8 cellular contexts compared by ENCODE assay signal in the genomic region with DNA sequence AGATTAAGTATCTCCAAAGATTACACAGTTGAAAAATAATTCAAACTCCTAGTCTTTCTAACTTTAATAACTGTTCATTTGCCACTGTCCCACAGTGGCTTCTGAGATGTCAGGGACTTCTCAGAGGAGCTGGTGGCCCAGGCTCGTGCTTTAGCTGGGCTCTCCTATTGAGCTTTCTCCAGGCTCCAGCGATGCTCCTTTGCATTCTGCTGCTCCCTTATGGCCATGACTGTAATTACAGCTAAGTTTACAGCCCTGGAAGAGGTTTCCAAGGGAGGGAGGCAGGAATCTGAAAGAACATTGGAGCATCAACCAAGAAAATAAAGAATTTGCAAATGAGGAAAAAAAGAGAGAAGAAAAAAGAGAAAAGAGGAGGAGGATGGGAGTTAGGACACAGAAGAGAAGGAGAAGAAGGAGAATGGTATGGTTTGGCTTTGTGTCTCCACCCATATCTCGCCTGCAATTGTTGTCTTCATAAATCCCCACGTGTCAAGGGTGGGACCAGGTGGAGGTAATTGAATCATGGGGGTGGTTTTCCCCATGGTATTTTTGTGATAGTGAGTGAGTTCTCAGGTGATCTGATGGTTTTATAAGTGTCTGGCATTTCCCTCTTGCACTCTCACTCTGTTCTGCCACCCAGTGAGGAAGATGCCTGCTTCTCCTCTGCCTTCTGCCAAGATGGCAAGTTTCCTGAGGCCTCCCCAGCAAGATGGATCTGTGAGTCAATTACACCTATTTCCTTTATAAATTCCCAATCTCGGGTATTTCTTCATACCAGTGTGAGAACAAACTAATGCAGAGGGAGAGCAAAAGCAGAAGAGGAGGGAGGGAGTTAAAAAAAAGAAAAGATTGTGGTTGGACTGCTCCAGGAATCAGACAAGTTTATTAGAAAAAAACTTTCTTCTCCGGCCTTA.
DNase-seq lines count a peak whose midpoint lies in the region; ATAC-seq and TF ChIP-seq lines count a peak whose summit lies in the region.

No MANE protein-coding gene starts in this region.

- no peaks in the 10 kb centered on the region for H3K27me3 ChIP-seq in NT2/D1 (ENCODE audit: insufficient read depth, insufficient read length)
- no peaks in the 10 kb centered on the region for H3K27me3 ChIP-seq in neural progenitor cell

- H3K27ac ChIP-seq in neural progenitor cell, result no peak overlapping the region

- peak; percentile 62 for DNase-seq in ELF-1 (ENCODE audit: low read depth, low spot score)
- DNase-seq in NT2/D1 (ENCODE audit: low read depth, low spot score), result peak; percentile 42
- DNase-seq in ecto neural progenitor cell (ENCODE audit: low spot score), result peak; percentile 64
- DNase-seq in neural progenitor cell (ENCODE audit: low spot score), result peak; percentile 82
- DNase-seq in T-helper 17 cell, result no peak
- DNase-seq in activated CD8-positive, alpha-beta memory T cell treated with anti-CD3 and anti-CD28 coated beads, Interleukin-2, amount 50 U/mL, for 4 hours, result no peak

- H3K4me1 Mint-ChIP-seq in neural progenitor cell (peaks cover 6% of the 10 kb centered on the region), T-helper 17 cell (no peaks in the 10 kb centered on the region)

- TF ChIP-seq CTCF in neural progenitor cell (IDR thresholded peaks at IDR 0.05), result peak; percentile 75

- H3K79me2 ChIP-seq in neural progenitor cell (ENCODE audit: low read depth), result no peaks in the 10 kb centered on the region

- H3K36me3 ChIP-seq in NT2/D1 (ENCODE audit: insufficient read depth, insufficient read length, low read length), result no peaks in the 10 kb centered on the region
- no peaks in the 10 kb centered on the region for H3K36me3 ChIP-seq in neural progenitor cell

- H3K4me3 Mint-ChIP-seq in neural progenitor cell (no peak overlapping the region), T-helper 17 cell (no peak overlapping the region)

- H3K27ac Mint-ChIP-seq in neural progenitor cell (no peak overlapping the region), T-helper 17 cell (no peak overlapping the region)

- H3K4me1 ChIP-seq in NT2/D1 (ENCODE audit: insufficient read depth, insufficient read length) (no peaks in the 10 kb centered on the region), neural progenitor cell (no peaks in the 10 kb centered on the region)

- H3K4me3 ChIP-seq in NT2/D1 (ENCODE audit: insufficient read length, low read depth) (no peak overlapping the region), neural progenitor cell (no peak overlapping the region)

- no peaks in the 10 kb centered on the region for H3K9me3 ChIP-seq in NT2/D1 (ENCODE audit: insufficient read depth, low read length)
- no peaks in the 10 kb centered on the region for H3K9me3 ChIP-seq in neural progenitor cell (ENCODE audit: low read depth)
- no peaks in the 10 kb centered on the region for H3K9me3 ChIP-seq in T-helper 17 cell (ENCODE audit: control insufficient read depth, low read length, poor library complexity, severe bottlenecking)

- H3K9ac ChIP-seq in NT2/D1 (ENCODE audit: insufficient read length, low read depth), result no peak overlapping the region
- no peak overlapping the region for H3K9ac ChIP-seq in neural progenitor cell

- no peaks in the 10 kb centered on the region for H4K20me1 ChIP-seq in neural progenitor cell (ENCODE audit: low read depth)

- H3K27me3 Mint-ChIP-seq in neural progenitor cell (ENCODE audit: insufficient read depth, low read depth) (no peaks in the 10 kb centered on the region), T-helper 17 cell (no peaks in the 10 kb centered on the region)

- no peaks in the 10 kb centered on the region for H3K36me3 Mint-ChIP-seq in neural progenitor cell
- no peaks in the 10 kb centered on the region for H3K36me3 Mint-ChIP-seq in T-helper 17 cell (ENCODE audit: low read depth)

- no peaks in the 10 kb centered on the region for H3F3A ChIP-seq in neural progenitor cell (ENCODE audit: low read depth)

- H2AFZ ChIP-seq in neural progenitor cell (replicated peaks), result no peak overlapping the region

- no peak overlapping the region for H3K4me2 ChIP-seq in neural progenitor cell

- H3K9me3 Mint-ChIP-seq in neural progenitor cell, result peaks cover 3% of the 10 kb centered on the region

- ATAC-seq in GM19455 (IDR thresholded peaks at IDR 0.05; ENCODE audit: unreplicated experiment), result peak; percentile 75
- peak; percentile 78 for ATAC-seq in HG03520 (IDR thresholded peaks at IDR 0.05; ENCODE audit: unreplicated experiment)
- ATAC-seq in T-helper 17 cell, result no peak

Comparison
In these comparisons a context has a peak if more than half of its experiments do, and no peak if none do; other contexts are left out.
1. DNase-seq: peak in ELF-1 (single experiment), NT2/D1 (single experiment), ecto neural progenitor cell (single experiment) and neural progenitor cell (single experiment); none in T-helper 17 cell (0 of 3) and activated CD8-positive, alpha-beta memory T cell treated with anti-CD3 and anti-CD28 coated beads, Interleukin-2, amount 50 U/mL, for 4 hours (single experiment).